Comparison of ENCODE assay signal across 22 cellular contexts in genomic region chr2:28206786-28207185, GRCh38.
DNase-seq lines count a peak whose midpoint lies in the region; ATAC-seq and TF ChIP-seq lines count a peak whose summit lies in the region.
"Had no signal": no experiment of that assay in that cellular context is flagged by ENCODE, and none has a peak within 500 bp of the region (broad histone marks: within the 10 kb centered on the region; RNA-seq: fewer than 3 reads in every experiment).

No MANE protein-coding gene starts in this region.

- no peaks in the 10 kb centered on the region for H3K4me1 ChIP-seq in testis

- H3K27ac ChIP-seq in testis, result no peak overlapping the region
- H3K27ac ChIP-seq: heart left ventricle, VCaP had no signal

- no peaks in the 10 kb centered on the region for H3K9me3 Mint-ChIP-seq in immature natural killer cell
- H3K9me3 Mint-ChIP-seq in stimulated activated naive CD8-positive, alpha-beta T cell treated with anti-CD3 and anti-CD28 coated beads, Interleukin-15, amount 100 ng/mL, for 72 hours, result no peaks in the 10 kb centered on the region
- no peaks in the 10 kb centered on the region for H3K9me3 Mint-ChIP-seq in endothelial cell (ENCODE audit: unreplicated experiment)
- H3K9me3 Mint-ChIP-seq: activated CD4-positive, alpha-beta memory T cell treated with anti-CD3 and anti-CD28 coated beads for 36 hours; activated naive CD4-positive, alpha-beta T cell treated with anti-CD3 and anti-CD28 coated beads, Interleukin-2, amount 50 U/mL, for 24 hours; naive thymus-derived CD8-positive, alpha-beta T cell had no signal

- TF ChIP-seq POLR2A in testis (IDR thresholded peaks at IDR 0.05), result no peak

- no peaks in the 10 kb centered on the region for H3K9me3 ChIP-seq in testis
- H3K9me3 ChIP-seq: heart left ventricle had no signal

- H3K36me3 Mint-ChIP-seq in immature natural killer cell (peaks cover 0 to 13% (median 11%) of the 10 kb centered on the region in 3 donors), endothelial cell (ENCODE audit: low read depth, unreplicated experiment) (no peaks in the 10 kb centered on the region)

- H3K4me3 Mint-ChIP-seq in immature natural killer cell (no peak overlapping the region), endothelial cell (ENCODE audit: unreplicated experiment) (no peak overlapping the region)
- H3K4me3 Mint-ChIP-seq in stimulated activated naive CD8-positive, alpha-beta T cell treated with anti-CD3 and anti-CD28 coated beads, Interleukin-15, amount 100 ng/mL, for 72 hours, result no peak overlapping the region
- H3K4me3 Mint-ChIP-seq: activated CD4-positive, alpha-beta memory T cell treated with anti-CD3 and anti-CD28 coated beads for 36 hours; activated naive CD4-positive, alpha-beta T cell treated with anti-CD3 and anti-CD28 coated beads, Interleukin-2, amount 50 U/mL, for 24 hours; naive thymus-derived CD8-positive, alpha-beta T cell had no signal

- no peak overlapping the region for H3K4me3 ChIP-seq in testis
- H3K4me3 ChIP-seq: heart left ventricle had no signal

- H3K27me3 Mint-ChIP-seq in immature natural killer cell (ENCODE audit: low read depth in 3 of 3), result peaks cover 0 to 2% (median 0%) of the 10 kb centered on the region in 3 donors
- no peaks in the 10 kb centered on the region for H3K27me3 Mint-ChIP-seq in stimulated activated naive CD8-positive, alpha-beta T cell treated with anti-CD3 and anti-CD28 coated beads, Interleukin-15, amount 100 ng/mL, for 72 hours
- peaks cover 1% of the 10 kb centered on the region for H3K27me3 Mint-ChIP-seq in endothelial cell (ENCODE audit: unreplicated experiment)
- H3K27me3 Mint-ChIP-seq: activated CD4-positive, alpha-beta memory T cell treated with anti-CD3 and anti-CD28 coated beads for 36 hours; activated naive CD4-positive, alpha-beta T cell treated with anti-CD3 and anti-CD28 coated beads, Interleukin-2, amount 50 U/mL, for 24 hours; naive thymus-derived CD8-positive, alpha-beta T cell had no signal

- no peak for ATAC-seq in stimulated activated naive CD8-positive, alpha-beta T cell treated with anti-CD3 and anti-CD28 coated beads, Interleukin-15, amount 100 ng/mL, for 72 hours
- ATAC-seq: HCT116; heart left ventricle; naive thymus-derived CD8-positive, alpha-beta T cell; Right ventricle myocardium inferior had no signal

- DNase-seq in NCI-H510A treated with DMSO at 0.1 percent for 48 hours (lab: John Stamatoyannopoulos, UW), result peak; percentile 10
- no peak for DNase-seq in NCI-H510A (lab: John Stamatoyannopoulos, UW)
- peak; percentile 71 for DNase-seq in NCI-H345 treated with DMSO at 0.1 percent for 48 hours (lab: John Stamatoyannopoulos, UW; ENCODE audit: unreplicated experiment)
- peak; percentile 24 to 82 for DNase-seq in dermis microvascular lymphatic vessel endothelial cell (ENCODE audit: low read depth in 2 of 2)
- DNase-seq in testis, result peak; percentile 22
- no peak for DNase-seq in immature natural killer cell
- DNase-seq in stimulated activated naive CD8-positive, alpha-beta T cell treated with anti-CD3 and anti-CD28 coated beads, Interleukin-15, amount 100 ng/mL, for 72 hours, result no peak
- DNase-seq in endothelial cell (ENCODE audit: low spot score), result no peak
- DNase-seq: activated CD4-positive, alpha-beta memory T cell treated with anti-CD3 and anti-CD28 coated beads for 36 hours; activated T-cell treated with anti-CD3 and anti-CD28 coated beads, Interleukin-2, amount 50 U/mL, for 1 hour; DND-41; heart left ventricle; mesenchymal stem cell; naive thymus-derived CD8-positive, alpha-beta T cell; NCI-H2081 treated with DMSO at 0.1 percent for 48 hours; stimulated activated CD4-positive, alpha-beta T cell treated with anti-CD3 and anti-CD28 coated beads, Interleukin-1b, Interleukin-23, amount 100 ng/mL, for 48 hours; T-helper 1 cell had no signal

- H3K36me3 ChIP-seq in testis (ENCODE audit: low read depth, missing control alignments), result no peaks in the 10 kb centered on the region
- H3K36me3 ChIP-seq: heart left ventricle had no signal

- peaks cover 4 to 7% of the 10 kb centered on the region in 2 donors for H3K4me1 Mint-ChIP-seq in immature natural killer cell
- no peaks in the 10 kb centered on the region for H3K4me1 Mint-ChIP-seq in stimulated activated naive CD8-positive, alpha-beta T cell treated with anti-CD3 and anti-CD28 coated beads, Interleukin-15, amount 100 ng/mL, for 72 hours
- peaks cover 44% of the 10 kb centered on the region for H3K4me1 Mint-ChIP-seq in endothelial cell (ENCODE audit: unreplicated experiment)
- H3K4me1 Mint-ChIP-seq: activated naive CD4-positive, alpha-beta T cell treated with anti-CD3 and anti-CD28 coated beads, Interleukin-2, amount 50 U/mL, for 24 hours had no signal

- intact Hi-C loops in testis (cut with DNase I; ENCODE audit: low total_unique reads), result no loop called here

- no peaks in the 10 kb centered on the region for H3K27me3 ChIP-seq in testis
- H3K27me3 ChIP-seq: heart left ventricle had no signal

- 29 to 33% methylated on average over 1 of the region's 1 CpG for WGBS in testis, 2 donors

- H3K27ac Mint-ChIP-seq in immature natural killer cell (no peak overlapping the region), endothelial cell (ENCODE audit: unreplicated experiment) (no peak overlapping the region)
- H3K27ac Mint-ChIP-seq in stimulated activated naive CD8-positive, alpha-beta T cell treated with anti-CD3 and anti-CD28 coated beads, Interleukin-15, amount 100 ng/mL, for 72 hours, result no peak overlapping the region
- H3K27ac Mint-ChIP-seq: activated CD4-positive, alpha-beta memory T cell treated with anti-CD3 and anti-CD28 coated beads for 36 hours; activated naive CD4-positive, alpha-beta T cell treated with anti-CD3 and anti-CD28 coated beads, Interleukin-2, amount 50 U/mL, for 24 hours; CD14-positive monocyte; naive thymus-derived CD8-positive, alpha-beta T cell had no signal

- TF ChIP-seq CTCF in testis (IDR thresholded peaks at IDR 0.05) (no peak), endothelial cell (IDR thresholded peaks at IDR 0.05; ENCODE audit: unreplicated experiment) (no peak)

Comparison
In these comparisons a context has a peak if more than half of its experiments do, and no peak if none do; other contexts are left out.
1. DNase-seq: peak in NCI-H510A treated with DMSO at 0.1 percent for 48 hours (single experiment), NCI-H345 treated with DMSO at 0.1 percent for 48 hours (single experiment), dermis microvascular lymphatic vessel endothelial cell (2 of 2) and testis (single experiment); none in NCI-H510A (single experiment), immature natural killer cell (0 of 3), stimulated activated naive CD8-positive, alpha-beta T cell treated with anti-CD3 and anti-CD28 coated beads, Interleukin-15, amount 100 ng/mL, for 72 hours (0 of 2) and endothelial cell (single experiment).